Comparison of ENCODE assay signal across 9 cellular contexts in the genomic region with DNA sequence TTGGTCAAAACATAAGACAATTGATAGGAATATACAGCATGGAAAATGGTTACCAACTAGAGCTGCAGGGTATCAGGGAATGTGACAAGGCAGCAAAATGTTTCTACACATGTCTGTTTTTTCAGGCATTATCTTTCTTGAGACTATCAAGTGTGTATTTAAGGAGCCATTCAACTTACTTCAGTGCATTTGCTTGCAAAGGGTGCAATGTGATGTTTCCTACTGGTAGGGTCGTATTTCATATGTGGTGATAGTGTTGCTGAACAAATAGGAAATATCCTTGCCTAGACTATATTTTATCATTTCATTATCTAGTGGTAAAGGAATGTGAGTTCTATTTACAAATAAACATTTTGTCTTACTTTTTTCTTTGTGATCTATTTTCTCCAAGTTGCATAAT. TPM values are rescaled to one million over a fixed set of nuclear protein-coding genes. Genes with fewer than 3 reads are reported as not detected.
DNase-seq lines count a peak whose midpoint lies in the region; ATAC-seq and TF ChIP-seq lines count a peak whose summit lies in the region.
"Had no signal": no experiment of that assay in that cellular context is flagged by ENCODE, and none has a peak within 500 bp of the region (broad histone marks: within the 10 kb centered on the region; RNA-seq: fewer than 3 reads in every experiment).

No MANE protein-coding gene starts in this region.

- H3K36me3 Mint-ChIP-seq in activated naive CD8-positive, alpha-beta T cell treated with anti-CD3 and anti-CD28 coated beads for 36 hours, result peaks cover 40% of the 10 kb centered on the region
- no peaks in the 10 kb centered on the region for H3K36me3 Mint-ChIP-seq in nephron (ENCODE audit: low read depth)

- no peak overlapping the region for H3K4me3 ChIP-seq in HEK293 (ENCODE audit: low read depth, low read length)

- H3K4me1 Mint-ChIP-seq in activated naive CD8-positive, alpha-beta T cell treated with anti-CD3 and anti-CD28 coated beads for 36 hours, result peaks cover 83% of the 10 kb centered on the region
- peaks cover 20% of the 10 kb centered on the region for H3K4me1 Mint-ChIP-seq in nephron

- no peak for TF ChIP-seq CTCF in HEK293 (tag by site-specific recombination; IDR thresholded peaks at IDR 0.05)
- no peak for TF ChIP-seq CTCF in nephron (IDR thresholded peaks at IDR 0.05; ENCODE audit: unreplicated experiment in 3 of 3)

- H3K9me3 Mint-ChIP-seq in activated naive CD8-positive, alpha-beta T cell treated with anti-CD3 and anti-CD28 coated beads for 36 hours, result no peaks in the 10 kb centered on the region
- no peaks in the 10 kb centered on the region for H3K9me3 Mint-ChIP-seq in nephron

- POLR2A ChIA-PET in HEK293 (lab: Yijun Ruan, JAX), result no interaction called here

- H3K4me3 Mint-ChIP-seq in activated naive CD8-positive, alpha-beta T cell treated with anti-CD3 and anti-CD28 coated beads for 36 hours, result peak overlapping the region; percentile 20
- H3K4me3 Mint-ChIP-seq in nephron, result no peak overlapping the region

- no peak overlapping the region for H3K27ac ChIP-seq in HEK293 (ENCODE audit: extremely low read depth, low read depth, low read length)

- H3K27me3 Mint-ChIP-seq in activated naive CD8-positive, alpha-beta T cell treated with anti-CD3 and anti-CD28 coated beads for 36 hours, result no peaks in the 10 kb centered on the region
- no peaks in the 10 kb centered on the region for H3K27me3 Mint-ChIP-seq in nephron (ENCODE audit: low read depth)

- DNase-seq in NCI-H69 (lab: John Stamatoyannopoulos, UW) (peak; percentile 80), midbrain (lab: John Stamatoyannopoulos, UW) (no peak), NCI-H345 (lab: John Stamatoyannopoulos, UW) (no peak), anterior cingulate cortex (lab: John Stamatoyannopoulos, UW) (no peak)
- no peak for DNase-seq in activated naive CD8-positive, alpha-beta T cell treated with anti-CD3 and anti-CD28 coated beads for 36 hours
- DNase-seq: cortex of kidney had no signal

- CTCF ChIA-PET in HEK293 (lab: Yijun Ruan, JAX), result interaction anchor here (1.1 to 1.9 kb wide), 3 partner anchors 14 to 20 kb away, joined by 4 to 6 read pairs (median 4); no protein-coding TSS in a partner anchor

- H3K9me3 ChIP-seq in HEK293 (ENCODE audit: control insufficient read depth, insufficient read depth, low read depth, low read length), result no peaks in the 10 kb centered on the region

- ATAC-seq in HG02763 (IDR thresholded peaks at IDR 0.05; ENCODE audit: unreplicated experiment), result no peak

- H3K4me1 ChIP-seq in HEK293 (ENCODE audit: control insufficient read depth, insufficient read depth, low read length), result peaks cover 2% of the 10 kb centered on the region; the same call in 1 of the 2 replicates

- no peaks in the 10 kb centered on the region for H3K36me3 ChIP-seq in HEK293 (ENCODE audit: control insufficient read depth in 2 of 2, insufficient read depth in 1 of 2, low read length in 2 of 2)

- peak overlapping the region; percentile 92 for H3K27ac Mint-ChIP-seq in activated naive CD8-positive, alpha-beta T cell treated with anti-CD3 and anti-CD28 coated beads for 36 hours
- H3K27ac Mint-ChIP-seq in nephron, result peak overlapping the region; percentile 78 to 98 (median 82)

TF ChIP-seq in HEK293, 187 proteins besides CTCF, POLR2A, EP300 and RAD21:
- no peak for TF ChIP-seq TCF7L2 (IDR thresholded peaks at IDR 0.05; ENCODE audit: borderline replicate concordance, low read depth, low read length)
- peak; percentile 61 for TF ChIP-seq OSR2 (tag by site-specific recombination; IDR thresholded peaks at IDR 0.05)
- no peak for TF ChIP-seq ZBTB1 (tag by site-specific recombination; IDR thresholded peaks at IDR 0.05)
- TF ChIP-seq ZBTB44 (tag by site-specific recombination; IDR thresholded peaks at IDR 0.05), result peak; percentile 57

RNA-seq across cellular contexts. Expression of gene PTPRC, which starts 42.4 kb away (rescaled TPM):
- 100 to 1,000 TPM; 421 to 422 TPM for total RNA-seq in activated naive CD8-positive, alpha-beta T cell treated with anti-CD3 and anti-CD28 coated beads for 36 hours
